ENCODE assay signal across 28 cellular contexts in genomic region chr2:105526000-105526925, GRCh38.
"Had no signal": no experiment of that assay in that cellular context is flagged by ENCODE, and none has a peak within 500 bp of the region (broad histone marks: within the 10 kb centered on the region; RNA-seq: fewer than 3 reads in every experiment).

No MANE protein-coding gene starts in this region.

- H3K27me3 Mint-ChIP-seq: activated naive CD8-positive, alpha-beta T cell; activated T-helper 17 cell treated with anti-CD3 and anti-CD28 coated beads, Interleukin-2, amount 50 U/mL, for 72 hours had no signal

- H3K27ac ChIP-seq: brain microvascular endothelial cell, cardiac muscle cell, Peyer's patch, RWPE1 had no signal

- H3K4me3 ChIP-seq: cardiac muscle cell, MG63, Peyer's patch had no signal

- H3K27me3 ChIP-seq: brain microvascular endothelial cell, cardiac muscle cell, MG63, Peyer's patch had no signal

- ATAC-seq: activated T-helper 17 cell treated with anti-CD3 and anti-CD28 coated beads, Interleukin-2, amount 50 U/mL, for 72 hours had no signal

- H3K36me3 Mint-ChIP-seq: activated naive CD8-positive, alpha-beta T cell had no signal

- H3K9me3 Mint-ChIP-seq: activated B cell treated with CpG ODN at 0.5 μM for 24 hours; activated CD4-positive, alpha-beta T cell treated with anti-CD3 and anti-CD28 coated beads, Interleukin-2, amount 10 ng/mL, durations not matched to agents 24 days and 14 days; activated naive CD4-positive, alpha-beta T cell treated with anti-CD3 and anti-CD28 coated beads for 36 hours; activated T-helper 17 cell treated with anti-CD3 and anti-CD28 coated beads, Interleukin-2, amount 50 U/mL, for 72 hours had no signal

- H3K27ac Mint-ChIP-seq: activated B cell treated with CpG ODN at 0.5 μM for 24 hours; activated CD4-positive, alpha-beta T cell treated with anti-CD3 and anti-CD28 coated beads, Interleukin-2, amount 10 ng/mL, durations not matched to agents 24 days and 14 days; activated naive CD4-positive, alpha-beta T cell treated with anti-CD3 and anti-CD28 coated beads for 36 hours; activated naive CD8-positive, alpha-beta T cell; activated T-helper 17 cell treated with anti-CD3 and anti-CD28 coated beads, Interleukin-2, amount 50 U/mL, for 72 hours had no signal

- H3K4me1 ChIP-seq: Peyer's patch had no signal

- DNase-seq: activated B cell treated with CpG ODN at 0.5 μM for 24 hours; activated CD4-positive, alpha-beta T cell treated with anti-CD3 and anti-CD28 coated beads for 1 hour; activated CD4-positive, alpha-beta T cell treated with anti-CD3 and anti-CD28 coated beads, Interleukin-2, amount 50 U/mL, for 48 hours; activated CD8-positive, alpha-beta memory T cell treated with anti-CD3 and anti-CD28 coated beads for 24 hours; activated gamma-delta T cell; activated naive CD4-positive, alpha-beta T cell treated with anti-CD3 and anti-CD28 coated beads for 36 hours; activated T-cell treated with anti-CD3 and anti-CD28 coated beads, Interleukin-2, amount 50 U/mL, for 48 hours; amygdala; brain microvascular endothelial cell; MG63; MV-4-11; NCI-H1105; NCI-H1436; NCI-H1694 treated with DMSO at 0.1 percent for 48 hours; NCI-H2081; NCI-H510A treated with DMSO at 0.1 percent for 48 hours; NCI-H69; NK-92 treated with Interleukin-12 subunit alpha and Interleukin-12 subunit beta, amount 100 ng/mL, for 24 hours; OCI-M1; Peyer's patch; SHP77 treated with DMSO at 0.1 percent for 48 hours; T-helper 2 cell; T1000 had no signal

- H3K9me3 ChIP-seq: MG63, Peyer's patch had no signal

- H3K36me3 ChIP-seq: brain microvascular endothelial cell, cardiac muscle cell, MG63, Peyer's patch had no signal

- H3K4me3 Mint-ChIP-seq: activated B cell treated with CpG ODN at 0.5 μM for 24 hours; activated CD4-positive, alpha-beta T cell treated with anti-CD3 and anti-CD28 coated beads, Interleukin-2, amount 10 ng/mL, durations not matched to agents 24 days and 14 days; activated naive CD4-positive, alpha-beta T cell treated with anti-CD3 and anti-CD28 coated beads for 36 hours; activated naive CD8-positive, alpha-beta T cell; activated T-helper 17 cell treated with anti-CD3 and anti-CD28 coated beads, Interleukin-2, amount 50 U/mL, for 72 hours had no signal

- H3K4me1 Mint-ChIP-seq: activated B cell treated with CpG ODN at 0.5 μM for 24 hours; activated CD4-positive, alpha-beta T cell treated with anti-CD3 and anti-CD28 coated beads, Interleukin-2, amount 10 ng/mL, durations not matched to agents 24 days and 14 days; activated T-helper 17 cell treated with anti-CD3 and anti-CD28 coated beads, Interleukin-2, amount 50 U/mL, for 72 hours had no signal
